ENCODE assay signal across 8 cellular contexts in genomic region chr2:27085670-27086089, GRCh38. TPM values are rescaled to one million over a fixed set of nuclear protein-coding genes. Genes with fewer than 3 reads are reported as not detected.
DNase-seq lines count a peak whose midpoint lies in the region; ATAC-seq and TF ChIP-seq lines count a peak whose summit lies in the region.

No MANE protein-coding gene starts in this region.

- peak in 1 of 10 experiments; percentile 17 for DNase-seq in CD4-positive, alpha-beta T cell
- DNase-seq in GM19238 (ENCODE audit: insufficient read length, low spot score) (peak; percentile 29), epithelial cell of esophagus (ENCODE audit: low read depth) (peak; percentile 55), mesenteric fat pad (ENCODE audit: low spot score) (peak; percentile 94), stomach (peak; percentile 73), NCI-H1694 (lab: John Stamatoyannopoulos, UW) (no peak)
- DNase-seq in activated CD4-positive, CD25-positive, alpha-beta regulatory T cell treated with anti-CD3 and anti-CD28 coated beads, Interleukin-2, amount 50 U/mL, for 72 hours, result peak; percentile 60

- intact Hi-C loops in CD4-positive, alpha-beta T cell (cut with DNase I, micrococcal nuclease), result loop anchor here in 1 of 2 experiments (1.0 to 5.0 kb wide), 8 partner anchors 14 to 287 kb away; partner anchors contain the start of genes ATRAID, CAD, EIF2B4 and OST4
- intact Hi-C loops in stomach (cut with DNase I; ENCODE audit: low total_unique reads), result loop anchor here (10.0 kb wide), 1 partner anchor 51 kb away; the partner anchor contains the start of gene TMEM214

- H3K36me3 ChIP-seq in stomach, result peaks cover 0 to 17% (median 6%) of the 10 kb centered on the region in 4 donors

- TF ChIP-seq CTCF in CD4-positive, alpha-beta T cell (IDR thresholded peaks at IDR 0.05), result no peak
- TF ChIP-seq CTCF in epithelial cell of esophagus (IDR thresholded peaks at IDR 0.05; ENCODE audit: insufficient read depth, low read depth, low read length, missing control alignments) (no peak), stomach (IDR thresholded peaks at IDR 0.05) (peak in 4 of 7 experiments; percentile 16 to 39 (median 23))

- no peak for ATAC-seq in CD4-positive, alpha-beta T cell (ENCODE audit: poor library complexity)

- H3K27me3 ChIP-seq in CD4-positive, alpha-beta T cell (ENCODE audit: control insufficient read depth, insufficient read depth, low read length), result no peaks in the 10 kb centered on the region
- no peaks in the 10 kb centered on the region for H3K27me3 ChIP-seq in stomach

- POLR2A ChIA-PET in CD4-positive, alpha-beta T cell (lab: Charles Lee), result interaction anchor here (0.8 to 10.2 kb wide), 5 partner anchors 15 to 217 kb away, joined by 3 to 161 read pairs (median 4); partner anchors contain the start of genes AGBL5, OST4 and TMEM214

- no peak for TF ChIP-seq POLR2A in stomach (IDR thresholded peaks at IDR 0.05)

- no peaks in the 10 kb centered on the region for H3K9me3 ChIP-seq in CD4-positive, alpha-beta T cell (ENCODE audit: control insufficient read depth, low read length)
- H3K9me3 ChIP-seq in stomach, result no peaks in the 10 kb centered on the region

- TF ChIP-seq EP300 in stomach (IDR thresholded peaks at IDR 0.05), result no peak

- no peaks in the 10 kb centered on the region for H3K36me3 Mint-ChIP-seq in CD4-positive, alpha-beta T cell (ENCODE audit: low read depth)
- no peaks in the 10 kb centered on the region for H3K36me3 Mint-ChIP-seq in IgD-negative memory B cell

- peak overlapping the region; percentile 91 for H3K4me3 Mint-ChIP-seq in CD4-positive, alpha-beta T cell
- H3K4me3 Mint-ChIP-seq in IgD-negative memory B cell, result peak overlapping the region; percentile 83 to 94 (median 87)

- H3K4me1 ChIP-seq in stomach, result peaks cover 38 to 75% (median 61%) of the 10 kb centered on the region in 4 donors

- H3K9me3 Mint-ChIP-seq in CD4-positive, alpha-beta T cell, result no peaks in the 10 kb centered on the region
- H3K9me3 Mint-ChIP-seq in IgD-negative memory B cell, result no peaks in the 10 kb centered on the region

- peak overlapping the region; percentile 35 for H3K27ac Mint-ChIP-seq in CD4-positive, alpha-beta T cell
- peak overlapping the region in 1 of 3 donors; percentile 82 for H3K27ac Mint-ChIP-seq in IgD-negative memory B cell

- peak overlapping the region; percentile 65 for H3K27ac ChIP-seq in CD4-positive, alpha-beta T cell (ENCODE audit: low read depth, low read length)
- H3K27ac ChIP-seq in stomach, result peak overlapping the region; percentile 83 to 92 (median 89)

- H3K4me3 ChIP-seq in epithelial cell of esophagus (ENCODE audit: low read length) (peak overlapping the region; percentile 57), stomach (peak overlapping the region; percentile 63 to 79 (median 65))

- WGBS in stomach, 5 donors, result 0 to 1% (median 1%) methylated on average over 2 to 38 of the region's 38 CpGs; no CpG with 5 or more reads in 1 of the 5 donors

- H3K4me1 Mint-ChIP-seq in CD4-positive, alpha-beta T cell (ENCODE audit: low read depth), result peaks cover 38% of the 10 kb centered on the region
- peaks cover 10 to 18% (median 17%) of the 10 kb centered on the region in 3 donors for H3K4me1 Mint-ChIP-seq in IgD-negative memory B cell

- no peaks in the 10 kb centered on the region for H3K27me3 Mint-ChIP-seq in CD4-positive, alpha-beta T cell
- no peaks in the 10 kb centered on the region for H3K27me3 Mint-ChIP-seq in IgD-negative memory B cell

- CTCF ChIA-PET in CD4-positive, alpha-beta T cell (lab: Charles Lee), result interaction anchor here (1.2 to 2.1 kb wide), 5 partner anchors 13 to 124 kb away, joined by 4 to 9 read pairs (median 4); partner anchors contain the start of genes AGBL5, OST4 and TMEM214

RNA-seq across cellular contexts. Expression of gene KHK, which starts 0.9 kb away (rescaled TPM):
- total RNA-seq in CD4-positive, alpha-beta T cell, result 1 to 10 TPM; 4.7 TPM
- 6.5 TPM for polyA plus RNA-seq in IgD-negative memory B cell
- 4.7 TPM for total RNA-seq in mesenteric fat pad
- 10 to 100 TPM in 1 of 5 donors, 1 to 10 TPM in 3, not detected in 1; 1.3 to 18.2 (median 3.0) TPM for total RNA-seq in stomach
- polyA plus RNA-seq in stomach, result 1 to 10 TPM; 3.5 to 5.9 (median 4.2) TPM

RNA-seq across cellular contexts. Expression of gene EMILIN1, which starts 7.3 kb away (rescaled TPM):
- total RNA-seq in CD4-positive, alpha-beta T cell, result under 1 TPM; 0.14 to 0.25 TPM
- polyA plus RNA-seq in IgD-negative memory B cell (0.61 TPM), stomach (10 to 100 TPM; 19.6 to 53.1 (median 31.1) TPM)
- total RNA-seq in mesenteric fat pad (77.4 TPM), stomach (100 to 1,000 TPM in 2 of 5 donors, 10 to 100 TPM in 3; 17.5 to 208 (median 89.2) TPM)

RNA-seq across cellular contexts. Expression of gene OST4, which starts 14.2 kb away (rescaled TPM):
- 100 to 1,000 TPM; 232 to 254 TPM for total RNA-seq in CD4-positive, alpha-beta T cell
- polyA plus RNA-seq in IgD-negative memory B cell (723 TPM), stomach (100 to 1,000 TPM; 421 to 610 (median 506) TPM)
- total RNA-seq in mesenteric fat pad (275 TPM), stomach (100 to 1,000 TPM in 4 of 5 donors, 10 to 100 TPM in 1; 16.8 to 281 (median 134) TPM)

RNA-seq across cellular contexts. Expression of gene CGREF1, which starts 33.2 kb away (rescaled TPM):
- not detected for total RNA-seq in CD4-positive, alpha-beta T cell
- not detected for polyA plus RNA-seq in IgD-negative memory B cell
- 11.0 TPM for total RNA-seq in mesenteric fat pad
- 1 to 10 TPM in 3 of 5 donors, not detected in 2; 1.4 to 4.1 (median 2.6) TPM for total RNA-seq in stomach
- polyA plus RNA-seq in stomach, result 1 to 10 TPM; 2.3 to 3.2 (median 2.4) TPM

RNA-seq across cellular contexts. Expression of gene AGBL5, which starts 34.2 kb away (rescaled TPM):
- total RNA-seq in CD4-positive, alpha-beta T cell, result 10 to 100 TPM; 10.8 to 11.6 TPM
- polyA plus RNA-seq in IgD-negative memory B cell (10.8 TPM), stomach (10 to 100 TPM; 11.5 to 16.6 (median 13.6) TPM)
- total RNA-seq in mesenteric fat pad (20.3 TPM), stomach (10 to 100 TPM in 3 of 5 donors, 1 to 10 TPM in 2; 7.8 to 29.0 (median 11.6) TPM)

Comparison
In these comparisons a context has a peak if more than half of its experiments do, and no peak if none do; other contexts are left out.
1. CTCF ChIP-seq: peak in stomach (4 of 7); none in CD4-positive, alpha-beta T cell (single experiment) and epithelial cell of esophagus (single experiment).
2. RNA of gene EMILIN1, which starts 7.3 kb away (total RNA-seq): 17.5 to 208 TPM in stomach and 77.4 TPM in mesenteric fat pad (single experiment); 0.14 to 0.25 TPM in CD4-positive, alpha-beta T cell; every median in the first group is over 10 times any median in the second.